In genomic region chr2:53960476-53960875, GRCh38 we compare ENCODE assay signal across 1 cellular context.
TF ChIP-seq lines count a peak whose summit lies in the region.

No MANE protein-coding gene starts in this region.

TF ChIP-seq in K562, 482 proteins besides CTCF, POLR2A, EP300 and RAD21 (continued from another document):
- TF ChIP-seq, protein P1, sequence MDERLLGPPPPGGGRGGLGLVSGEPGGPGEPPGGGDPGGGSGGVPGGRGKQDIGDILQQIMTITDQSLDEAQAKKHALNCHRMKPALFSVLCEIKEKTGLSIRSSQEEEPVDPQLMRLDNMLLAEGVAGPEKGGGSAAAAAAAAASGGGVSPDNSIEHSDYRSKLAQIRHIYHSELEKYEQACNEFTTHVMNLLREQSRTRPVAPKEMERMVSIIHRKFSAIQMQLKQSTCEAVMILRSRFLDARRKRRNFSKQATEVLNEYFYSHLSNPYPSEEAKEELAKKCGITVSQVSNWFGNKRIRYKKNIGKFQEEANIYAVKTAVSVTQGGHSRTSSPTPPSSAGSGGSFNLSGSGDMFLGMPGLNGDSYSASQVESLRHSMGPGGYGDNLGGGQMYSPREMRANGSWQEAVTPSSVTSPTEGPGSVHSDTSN (CRISPR knock-in tag; IDR thresholded peaks at IDR 0.05; ENCODE audit: low read depth), result no peak
- TF ChIP-seq, protein P1 (tag; conservative IDR thresholded peaks at IDR 0.05; ENCODE audit: low read depth), result peak; percentile 80
TF ChIP-seq in K562: peak in this region for 2.
